Comparison of ENCODE assay signal across 9 cellular contexts in genomic region chr20:45041464-45042337, GRCh38. TPM values are rescaled to one million over a fixed set of nuclear protein-coding genes. Genes with fewer than 3 reads are reported as not detected.
A peak's percentile ranks its signal among the peaks of the same experiment; 100 is the strongest.
DNase-seq lines count a peak whose midpoint lies in the region; ATAC-seq and TF ChIP-seq lines count a peak whose summit lies in the region.
"Had no signal": no experiment of that assay in that cellular context is flagged by ENCODE, and none has a peak within 500 bp of the region (broad histone marks: within the 10 kb centered on the region; RNA-seq: fewer than 3 reads in every experiment).

No MANE protein-coding gene starts in this region.

- H3K27me3 Mint-ChIP-seq in activated T-cell treated with anti-CD3 and anti-CD28 coated beads, Interleukin-2, amount 50 U/mL, for 72 hours (ENCODE audit: low read depth), result no peaks in the 10 kb centered on the region
- no peaks in the 10 kb centered on the region for H3K27me3 Mint-ChIP-seq in glutamatergic neuron (ENCODE audit: unreplicated experiment)

- H3K27ac ChIP-seq in transverse colon (peak overlapping the region; percentile 45 to 60 (median 56)), Karpas-422 (ENCODE audit: low read length) (no peak overlapping the region)
- H3K27ac ChIP-seq: HL-60 had no signal

- no peaks in the 10 kb centered on the region for H3K36me3 ChIP-seq in transverse colon
- peaks cover 22% of the 10 kb centered on the region; the same call in 1 of the 2 replicates for H3K36me3 ChIP-seq in Karpas-422 (ENCODE audit: insufficient read depth, low read length)

- peaks cover 13 to 34% of the 10 kb centered on the region in 2 donors for H3K36me3 Mint-ChIP-seq in activated T-cell treated with anti-CD3 and anti-CD28 coated beads, Interleukin-2, amount 50 U/mL, for 72 hours (ENCODE audit: insufficient read depth in 2 of 2)
- no peaks in the 10 kb centered on the region for H3K36me3 Mint-ChIP-seq in glutamatergic neuron (ENCODE audit: unreplicated experiment)

- H3K27ac Mint-ChIP-seq in activated T-cell treated with anti-CD3 and anti-CD28 coated beads, Interleukin-2, amount 50 U/mL, for 72 hours, result peak overlapping the region; percentile 98
- H3K27ac Mint-ChIP-seq in glutamatergic neuron (ENCODE audit: unreplicated experiment), result no peak overlapping the region

- H3K79me2 ChIP-seq in Karpas-422 (ENCODE audit: low read length), result peaks cover 89% of the 10 kb centered on the region

- DNase-seq in activated T-cell treated with anti-CD3 and anti-CD28 coated beads, Interleukin-2, amount 50 U/mL, for 72 hours, result peak in 1 of 2 donors; percentile 23
- no peak for DNase-seq in activated T-cell treated with anti-CD3 and anti-CD28 coated beads, Interleukin-2, amount 50 U/mL, for 1 hour
- DNase-seq in fibroblast of the aortic adventitia (ENCODE audit: low read depth) (peak; percentile 50), transverse colon (peak; percentile 14), Karpas-422 (no peak), glutamatergic neuron (no peak), C1 segment of cervical spinal cord (lab: John Stamatoyannopoulos, UW) (no peak)

- ATAC-seq in activated T-cell treated with anti-CD3 and anti-CD28 coated beads, Interleukin-2, amount 50 U/mL, for 72 hours (replicated peaks in 1 of 2), result peak; percentile 83 to 85
- ATAC-seq in SK-N-SH treated with all-trans-retinoic acid at 6 μM for 48 hours, result no peak

- no peak for TF ChIP-seq POLR2A in transverse colon (IDR thresholded peaks at IDR 0.05)

- intact Hi-C loops in transverse colon (cut with DNase I; ENCODE audit: low total_unique reads), result no loop called here

- H4K20me1 ChIP-seq in Karpas-422 (ENCODE audit: insufficient read depth, low read depth, low read length), result no peaks in the 10 kb centered on the region

- H3K9me3 ChIP-seq in transverse colon (no peaks in the 10 kb centered on the region), Karpas-422 (ENCODE audit: low read length) (no peaks in the 10 kb centered on the region)

- H3K4me3 ChIP-seq in fibroblast of the aortic adventitia (ENCODE audit: low read depth, low read length), result no peak overlapping the region
- no peak overlapping the region for H3K4me3 ChIP-seq in transverse colon
- no peak overlapping the region for H3K4me3 ChIP-seq in Karpas-422 (ENCODE audit: low read length)

- WGBS in transverse colon (ENCODE audit: low coverage in 1 of 2), 2 donors, result 24 to 36% methylated on average over 5 of the region's 5 CpGs

- no peak overlapping the region for H3K9ac ChIP-seq in Karpas-422 (ENCODE audit: low read length)

- TF ChIP-seq CTCF in fibroblast of the aortic adventitia (IDR thresholded peaks at IDR 0.05; ENCODE audit: insufficient read depth, low read length), result no peak
- no peak for TF ChIP-seq CTCF in transverse colon (IDR thresholded peaks at IDR 0.05)
- no peak for TF ChIP-seq CTCF in glutamatergic neuron (IDR thresholded peaks at IDR 0.05; ENCODE audit: partially characterized antibody, unreplicated experiment)

- H2AFZ ChIP-seq in Karpas-422 (ENCODE audit: low read length), result no peak overlapping the region

- H3K4me1 Mint-ChIP-seq in activated T-cell treated with anti-CD3 and anti-CD28 coated beads, Interleukin-2, amount 50 U/mL, for 72 hours (ENCODE audit: low read depth), result peaks cover 77% of the 10 kb centered on the region
- peaks cover 6% of the 10 kb centered on the region for H3K4me1 Mint-ChIP-seq in glutamatergic neuron (ENCODE audit: low read depth, unreplicated experiment)

- H3K4me1 ChIP-seq in transverse colon (peaks cover 3 to 45% (median 10%) of the 10 kb centered on the region in 4 donors), Karpas-422 (ENCODE audit: low read length) (peaks cover 44% of the 10 kb centered on the region)

- no peaks in the 10 kb centered on the region for H3K9me3 Mint-ChIP-seq in activated T-cell treated with anti-CD3 and anti-CD28 coated beads, Interleukin-2, amount 50 U/mL, for 72 hours
- peaks cover 2% of the 10 kb centered on the region for H3K9me3 Mint-ChIP-seq in glutamatergic neuron (ENCODE audit: unreplicated experiment)

- H3K27me3 ChIP-seq in transverse colon (no peaks in the 10 kb centered on the region), Karpas-422 (ENCODE audit: low read length) (no peaks in the 10 kb centered on the region)

- H3K4me2 ChIP-seq in Karpas-422 (ENCODE audit: low read depth, low read length, poor library complexity, severe bottlenecking), result no peak overlapping the region

- peak overlapping the region; percentile 9 to 77 for H3K4me3 Mint-ChIP-seq in activated T-cell treated with anti-CD3 and anti-CD28 coated beads, Interleukin-2, amount 50 U/mL, for 72 hours
- no peak overlapping the region for H3K4me3 Mint-ChIP-seq in glutamatergic neuron (ENCODE audit: unreplicated experiment)

- H3K9me2 ChIP-seq in Karpas-422 (replicated peaks; ENCODE audit: insufficient read depth, low read length), result no peaks in the 10 kb centered on the region

- in situ Hi-C loops in transverse colon (cut with MboI; ENCODE audit: low pct_ligation_motif_present in 1 of 4, low pct_unique_long_range_greater_than_20kb in 1 of 4, low sequenced_read_pairs in 3 of 4), result loop anchor here in 2 of 4 donors (5.0 to 25.0 kb wide), 2 partner anchors 51 to 246 kb away; no protein-coding TSS in a partner anchor

- no peak for TF ChIP-seq EP300 in transverse colon (IDR thresholded peaks at IDR 0.05; ENCODE audit: low read depth)

TF ChIP-seq in SK-N-SH treated with all-trans-retinoic acid at 6 μM for 48 hours, 23 proteins besides CTCF, POLR2A, EP300 and RAD21:
- TF ChIP-seq ISL1 (CRISPR knock-in tag; IDR thresholded peaks at IDR 0.05), result peak; percentile 12; the same call in 1 of the 2 replicates
- no peak for TF ChIP-seq POU6F1 (CRISPR knock-in tag; IDR thresholded peaks at IDR 0.05; ENCODE audit: borderline replicate concordance, low read depth)
- TF ChIP-seq CREB5 (CRISPR knock-in tag; IDR thresholded peaks at IDR 0.05; ENCODE audit: low read depth), result no peak
- no peak for TF ChIP-seq ZFP3 (CRISPR knock-in tag; IDR thresholded peaks at IDR 0.05)
- no peak for TF ChIP-seq OSR1 (CRISPR knock-in tag; IDR thresholded peaks at IDR 0.05)

RNA-seq across cellular contexts. Expression of gene KCNS1, which starts 59.2 kb away (rescaled TPM):
- under 1 TPM; 0.23 to 0.58 TPM for total RNA-seq in activated T-cell treated with anti-CD3 and anti-CD28 coated beads, Interleukin-2, amount 50 U/mL, for 72 hours
- total RNA-seq in fibroblast of the aortic adventitia (ENCODE audit: low replicate concordance), result 0.18 TPM in 1 of 2 replicates, not detected in the other
- under 1 TPM in 2 of 4 donors, not detected in 2; 0.55 to 0.64 TPM for total RNA-seq in transverse colon
- total RNA-seq in Karpas-422 (2014; rRNA removed; shearing (Covaris generic); ENCODE audit: low replicate concordance), result not detected in 2 replicates
- not detected for total RNA-seq in glutamatergic neuron (ENCODE audit: unreplicated experiment)

Comparison
In these comparisons a context has a peak if more than half of its experiments do, and no peak if none do; other contexts are left out.
1. DNase-seq: peak in fibroblast of the aortic adventitia (single experiment) and transverse colon (single experiment); none in activated T-cell treated with anti-CD3 and anti-CD28 coated beads, Interleukin-2, amount 50 U/mL, for 1 hour (single experiment), Karpas-422 (single experiment), glutamatergic neuron (single experiment) and C1 segment of cervical spinal cord (0 of 14).